Comparison of ENCODE assay signal across 20 cellular contexts in genomic region chr1:90044346-90044745, GRCh38. TPM values are rescaled to one million over a fixed set of nuclear protein-coding genes. Genes with fewer than 3 reads are reported as not detected.
DNase-seq lines count a peak whose midpoint lies in the region; ATAC-seq, FAIRE-seq and TF ChIP-seq lines count a peak whose summit lies in the region.
"Had no signal": no experiment of that assay in that cellular context is flagged by ENCODE, and none has a peak within 500 bp of the region (broad histone marks: within the 10 kb centered on the region; RNA-seq: fewer than 3 reads in every experiment).

No MANE protein-coding gene starts in this region.

- peak; percentile 16 for DNase-seq in Caki2 (ENCODE audit: low read depth)
- DNase-seq in SK-N-MC (ENCODE audit: low read depth, low spot score), result no peak
- DNase-seq in kidney epithelial cell (ENCODE audit: low read depth), result peak; percentile 16
- no peak for DNase-seq in HepG2 (ENCODE audit: low spot score)
- no peak for DNase-seq in Caco-2
- DNase-seq in DMS53 (lab: John Stamatoyannopoulos, UW), result no peak
- DNase-seq in putamen (ENCODE audit: low spot score), result no peak
- DNase-seq: AML-193; Calu3; CD4-positive, alpha-beta T cell; DND-41; EL; GM23248; HCEC 1CT; IMR-90 had no signal

- CTCF ChIA-PET in HepG2 (lab: Yijun Ruan, JAX; ENCODE audit: low intra/inter-chr PET ratio, low total read pairs) (no interaction called here), Caco-2 (lab: Charles Lee) (no interaction called here)

- no peak for TF ChIP-seq RAD21 in HepG2 (CRISPR knock-in tag; IDR thresholded peaks at IDR 0.05)

- H3K27me3 ChIP-seq in kidney epithelial cell (ENCODE audit: control insufficient read depth, insufficient read depth, low read length) (no peaks in the 10 kb centered on the region), HepG2 (ENCODE audit: control insufficient read depth in 1 of 2, insufficient read depth in 2 of 2, low read length in 2 of 2) (peaks cover 0 to 7% of the 10 kb centered on the region in 2 experiments; a peak in 2 of 5 replicates), Caco-2 (replicated peaks; ENCODE audit: control insufficient read depth, insufficient read depth, low read length) (no peaks in the 10 kb centered on the region)

- no peaks in the 10 kb centered on the region for H3K36me3 Mint-ChIP-seq in Caco-2 (ENCODE audit: insufficient read depth, unreplicated experiment)

- ATAC-seq in HepG2 (peak; percentile 64), GM21825 (IDR thresholded peaks at IDR 0.05; ENCODE audit: unreplicated experiment) (no peak)
- ATAC-seq: GM12878, K562 had no signal

- no peak for FAIRE-seq in HepG2 (lab: Jason Lieb, UNC)
- FAIRE-seq: GM12878, K562 had no signal

- H3K4me3 Mint-ChIP-seq in Caco-2 (ENCODE audit: unreplicated experiment), result no peak overlapping the region
- H3K4me3 Mint-ChIP-seq: CD4-positive, alpha-beta T cell had no signal

- peak overlapping the region; percentile 20; the same call in 1 of the 2 replicates for H3K27ac ChIP-seq in SK-N-MC
- H3K27ac ChIP-seq in HepG2 (ENCODE audit: extremely low read length, insufficient read depth, low read length), result no peak overlapping the region
- H3K27ac ChIP-seq: C4-2B, GM23248, HL-60 had no signal

- POLR2A ChIA-PET in HepG2 (lab: Yijun Ruan, JAX) (no interaction called here), Caco-2 (lab: Charles Lee) (interaction anchor here (0.6 kb wide), 1 partner anchor 18 kb away, joined by 3 read pairs; no protein-coding TSS in a partner anchor)

- H3K36me3 ChIP-seq in SK-N-MC (ENCODE audit: insufficient read depth, low read length), result no peaks in the 10 kb centered on the region
- H3K36me3 ChIP-seq in kidney epithelial cell (ENCODE audit: control insufficient read depth, insufficient read depth, low read length), result no peaks in the 10 kb centered on the region
- no peaks in the 10 kb centered on the region for H3K36me3 ChIP-seq in HepG2 (replicated peaks in 1 of 2; ENCODE audit: control insufficient read depth in 1 of 2, insufficient read depth in 2 of 2, low read length in 2 of 2)
- no peaks in the 10 kb centered on the region for H3K36me3 ChIP-seq in Caco-2 (ENCODE audit: control insufficient read depth, insufficient read depth, low read length)

- 0% methylated on average over 5 of the region's 5 CpGs for WGBS in HepG2 (ENCODE audit: low lambda C conversion rate)

- intact Hi-C loops in HepG2 (cut with micrococcal nuclease; ENCODE audit: unreplicated experiment) (no loop called here), Caco-2 (cut with micrococcal nuclease; ENCODE audit: unreplicated experiment) (no loop called here)

- no peak overlapping the region for H3K9ac ChIP-seq in SK-N-MC (ENCODE audit: insufficient read length)
- H3K9ac ChIP-seq in HepG2 (ENCODE audit: insufficient read depth, low read depth, low read length), result no peak overlapping the region
- H3K9ac ChIP-seq: GM23248 had no signal

- peaks cover 19% of the 10 kb centered on the region for H3K4me1 ChIP-seq in HepG2 (ENCODE audit: insufficient read depth, low read length)
- H3K4me1 ChIP-seq in Caco-2, result peaks cover 12% of the 10 kb centered on the region

- H3K79me2 ChIP-seq in HepG2 (ENCODE audit: insufficient read depth, low read length), result no peaks in the 10 kb centered on the region

- no peaks in the 10 kb centered on the region for H4K20me1 ChIP-seq in HepG2 (ENCODE audit: insufficient read depth, low read length)

- BruUV-seq in HepG2 (replicated peaks; lab: Mats Ljungman, UMichigan), result no TSS peak
- no TSS peak for BruUV-seq in Caco-2 (replicated peaks; lab: Mats Ljungman, UMichigan)

- H3K4me3 ChIP-seq in SK-N-MC (no peak overlapping the region), kidney epithelial cell (ENCODE audit: low read depth, low read length) (no peak overlapping the region), HepG2 (replicated peaks in 1 of 3; ENCODE audit: insufficient read depth in 1 of 3, low read depth in 2 of 3, low read length in 3 of 3) (no peak overlapping the region), Caco-2 (ENCODE audit: low read depth, low read length) (no peak overlapping the region)
- H3K4me3 ChIP-seq: GM12878, GM23248, K562 had no signal

- TF ChIP-seq CTCF in kidney epithelial cell (IDR thresholded peaks at IDR 0.05; ENCODE audit: insufficient read depth, low read length, poor library complexity, severe bottlenecking) (no peak), HepG2 (CRISPR knock-in tag; IDR thresholded peaks at IDR 0.05) (no peak), Caco-2 (IDR thresholded peaks at IDR 0.05; ENCODE audit: insufficient read depth in 1 of 2, low read depth in 1 of 2, low read length in 1 of 2, severe bottlenecking in 1 of 2, unreplicated experiment in 1 of 2) (no peak)

- TF ChIP-seq EP300 in HepG2 (IDR thresholded peaks at IDR 0.05; ENCODE audit: low read depth in 2 of 2, low read length in 2 of 2), result no peak
- no peak for TF ChIP-seq EP300 in HepG2 (CRISPR knock-in tag; IDR thresholded peaks at IDR 0.05; ENCODE audit: borderline replicate concordance)

- H3K9me3 ChIP-seq in SK-N-MC (ENCODE audit: low read depth, low read length), result no peaks in the 10 kb centered on the region
- no peaks in the 10 kb centered on the region for H3K9me3 ChIP-seq in HepG2 (ENCODE audit: low read length)
- no peaks in the 10 kb centered on the region for H3K9me3 ChIP-seq in Caco-2

- H3K27me3 Mint-ChIP-seq in Caco-2 (ENCODE audit: insufficient read depth, unreplicated experiment), result no peaks in the 10 kb centered on the region
- H3K27me3 Mint-ChIP-seq: CD4-positive, alpha-beta T cell had no signal

- no peak overlapping the region for H3K27ac Mint-ChIP-seq in Caco-2 (ENCODE audit: unreplicated experiment)
- H3K27ac Mint-ChIP-seq: CD4-positive, alpha-beta T cell had no signal

- peak overlapping the region; percentile 32; the same call in 1 of the 2 replicates for H3K4me2 ChIP-seq in HepG2 (ENCODE audit: low read depth, low read length)

- in situ Hi-C loops in Caki2 (cut with HindIII; ENCODE audit: low pct_unique_long_range_greater_than_20kb, low sequenced_read_pairs), result no loop called here
- in situ Hi-C loops in HepG2 (cut with HindIII; ENCODE audit: extremely low pct_ligation_motif_present, low pct_unique_long_range_greater_than_20kb), result no loop called here

- TF ChIP-seq POLR2A in HepG2 (IDR thresholded peaks at IDR 0.05; ENCODE audit: insufficient read depth in 1 of 2, low read depth in 2 of 2, low read length in 2 of 2), result no peak

- peaks cover 22% of the 10 kb centered on the region for H3K4me1 Mint-ChIP-seq in Caco-2 (ENCODE audit: low read depth, unreplicated experiment)

- no peaks in the 10 kb centered on the region for H3K9me3 Mint-ChIP-seq in Caco-2 (ENCODE audit: unreplicated experiment)
- H3K9me3 Mint-ChIP-seq: CD4-positive, alpha-beta T cell had no signal

- H2AFZ ChIP-seq in HepG2 (ENCODE audit: low read length), result no peak overlapping the region
- H2AFZ ChIP-seq: GM23248 had no signal

TF ChIP-seq in HepG2, 621 proteins besides CTCF, POLR2A, EP300 and RAD21 (continues in another document):
- no peak for TF ChIP-seq SETDB1 (CRISPR knock-in tag; IDR thresholded peaks at IDR 0.05; ENCODE audit: borderline replicate concordance)

RNA-seq across cellular contexts. Expression of gene ZNF326, which starts 49.4 kb away (rescaled TPM):
- total RNA-seq in Caki2 (2014; rRNA removed; shearing (Covaris generic); ENCODE audit: low replicate concordance), result 1.6 and 4.5 TPM in 2 replicates
- 9.5 and 12.8 TPM in 2 replicates for total RNA-seq in kidney epithelial cell
- 16.4 and 20.9 TPM in 2 replicates for total RNA-seq in HepG2 (2016; rRNA removed; fragmentation: Illumina TruSeq; extraction: Trizol)
- total RNA-seq in HepG2 (2016; cell fraction: cytosol; rRNA removed; fragmentation: Illumina TruSeq; extraction: Trizol; ENCODE audit: low read depth), result 1.9 and 2.8 TPM in 2 replicates
- total RNA-seq in HepG2 (2016; cell fraction: insoluble cytoplasmic fraction; rRNA removed; fragmentation: Illumina TruSeq; extraction: Trizol), result 15.5 and 17.4 TPM in 2 replicates
- 3.4 and 4.4 TPM in 2 replicates for total RNA-seq in HepG2 (2016; cell fraction: membrane; rRNA removed; fragmentation: Illumina TruSeq; extraction: Trizol)
- total RNA-seq in HepG2 (2016; cell fraction: nucleus; rRNA removed; fragmentation: Illumina TruSeq; extraction: Trizol), result 41.1 and 42.9 TPM in 2 replicates
- polyA plus RNA-seq in HepG2 (2011; rRNA removed), result 5.4 and 6.3 TPM in 2 replicates
- 2.3 and 3.2 TPM in 2 replicates for polyA plus RNA-seq in HepG2 (2011; cell fraction: cytosol; rRNA removed)
- polyA plus RNA-seq in HepG2 (2011; cell fraction: nucleus; rRNA removed), result 7.5 and 11.7 TPM in 2 replicates
- polyA plus RNA-seq in HepG2 (2012), result 10.0 and 14.3 TPM in 2 replicates
- 0.93 and 1.4 TPM in 2 replicates for polyA plus RNA-seq in HepG2 (2016; cell fraction: cytosol; fragmentation: Illumina TruSeq; extraction: Trizol; ENCODE audit: low read depth)
- polyA plus RNA-seq in HepG2 (2016; cell fraction: insoluble cytoplasmic fraction; fragmentation: Illumina TruSeq; extraction: Trizol; ENCODE audit: low read depth), result 45.1 and 46.0 TPM in 2 replicates
- polyA plus RNA-seq in HepG2 (2016; cell fraction: membrane; fragmentation: Illumina TruSeq; extraction: Trizol; ENCODE audit: low read depth), result 2.0 and 2.8 TPM in 2 replicates
- polyA plus RNA-seq in HepG2 (2016; cell fraction: nucleus; fragmentation: Illumina TruSeq; extraction: Trizol; ENCODE audit: insufficient read depth, low read depth), result 47.9 and 52.0 TPM in 2 replicates
- 6.1 and 10.5 TPM in 2 replicates for polyA minus RNA-seq in HepG2 (2011; rRNA and poly(A)+ RNA removed; ENCODE audit: low replicate concordance)
- polyA minus RNA-seq in HepG2 (2011; cell fraction: cytosol; rRNA and poly(A)+ RNA removed), result 2.5 and 3.4 TPM in 2 replicates
- 96.4 and 101 TPM in 2 replicates for polyA minus RNA-seq in HepG2 (2011; cell fraction: nucleus; rRNA and poly(A)+ RNA removed)
- 31.7 and 32.3 TPM in 2 replicates for total RNA-seq in Caco-2 (2022)

Comparison
In these comparisons a context has a peak if more than half of its experiments do, and no peak if none do; other contexts are left out.
1. DNase-seq: peak in Caki2 (single experiment) and kidney epithelial cell (single experiment); none in SK-N-MC (single experiment), HepG2 (single experiment), Caco-2 (0 of 2), DMS53 (single experiment) and putamen (single experiment).